Comparison of ENCODE assay signal across 17 cellular contexts in the genomic region with DNA sequence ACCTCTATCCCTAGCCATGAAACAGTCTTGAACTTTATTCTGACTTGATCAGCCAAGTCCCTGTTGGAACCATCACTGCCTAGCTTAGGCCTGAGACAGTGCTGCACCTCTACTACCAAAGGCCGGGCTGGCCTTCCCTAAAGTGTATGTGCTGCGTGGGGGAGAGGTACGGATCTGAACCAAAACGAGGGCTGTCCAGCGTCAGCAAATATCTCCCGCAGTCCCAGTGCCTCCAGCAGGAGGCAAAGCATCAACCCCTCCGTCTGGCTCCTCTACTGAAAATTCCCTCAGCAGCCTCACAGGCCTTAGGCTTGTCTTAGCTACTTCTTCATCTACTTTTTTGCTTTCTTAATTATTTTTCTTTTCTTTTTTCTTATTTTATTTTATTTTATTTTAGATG.
"Had no signal": no experiment of that assay in that cellular context is flagged by ENCODE, and none has a peak within 500 bp of the region (broad histone marks: within the 10 kb centered on the region; RNA-seq: fewer than 3 reads in every experiment).

No MANE protein-coding gene starts in this region.

- H3K9me3 ChIP-seq: adrenal gland, stomach, uterus had no signal

- H3K27me3 ChIP-seq: adrenal gland, hepatocyte, stomach, uterus had no signal

- H3K4me2 ChIP-seq: hepatocyte had no signal

- H3K79me2 ChIP-seq: hepatocyte had no signal

- H3K4me3 ChIP-seq: adrenal gland, hepatocyte, stomach, uterus had no signal

- H3K36me3 ChIP-seq: adrenal gland, uterus had no signal

- ATAC-seq: activated CD8-positive, alpha-beta T cell treated with anti-CD3 and anti-CD28 coated beads for 36 hours; left colon; natural killer cell had no signal

- H3K4me1 ChIP-seq: adrenal gland, stomach, uterus had no signal

- H3K27ac ChIP-seq: adrenal gland, epithelial cell of prostate, hepatocyte, stomach, uterus, VCaP had no signal

- H2AFZ ChIP-seq: hepatocyte had no signal

- DNase-seq: activated CD4-positive, alpha-beta T cell treated with anti-CD3 and anti-CD28 coated beads for 4 hours; activated CD8-positive, alpha-beta T cell treated with anti-CD3 and anti-CD28 coated beads for 36 hours; activated naive CD4-positive, alpha-beta T cell treated with anti-CD3 and anti-CD28 coated beads, Interleukin-2, amount 10 ng/mL, durations not matched to agents 7 days and 5 days; adrenal gland; central memory CD4-positive, alpha-beta T cell; cortex of kidney; effector CD8-positive, alpha-beta T cell; immature natural killer cell; left colon; mammary epithelial cell; natural killer cell; stomach; T-helper 1 cell; uterus had no signal
